In genomic region chr14:31297112-31297511, GRCh38 we compare ENCODE assay signal across 2 cellular contexts.
TF ChIP-seq lines count a peak whose summit lies in the region.

No MANE protein-coding gene starts in this region.

TF ChIP-seq in HepG2, 621 proteins besides CTCF, POLR2A, EP300 and RAD21 (continues in another document):
- 0 out of 4 replicates have a peak, but pooled peaks of 1 of the 2 experiments have one; percentile 30 for TF ChIP-seq ATF4 (CRISPR knock-in tag; IDR thresholded peaks at IDR 0.05)
- no peak for TF ChIP-seq SMC3 (IDR thresholded peaks at IDR 0.05; ENCODE audit: low read length)
- TF ChIP-seq ZFP36L1 (CRISPR knock-in tag; IDR thresholded peaks at IDR 0.05) = peak; percentile 42; the same call in 1 of the 2 replicates
- peak; percentile 73 for TF ChIP-seq HNF4A (CRISPR knock-in tag; IDR thresholded peaks at IDR 0.05)
- peak; percentile 75; the same call in 1 of the 2 replicates for TF ChIP-seq ZNF263 (CRISPR knock-in tag; IDR thresholded peaks at IDR 0.05)
- TF ChIP-seq PAF1 (CRISPR knock-in tag; IDR thresholded peaks at IDR 0.05) = no peak
- peak; percentile 39; the same call in 1 of the 2 replicates for TF ChIP-seq MED1 (CRISPR knock-in tag; IDR thresholded peaks at IDR 0.05)
- TF ChIP-seq ARID5B (CRISPR knock-in tag; IDR thresholded peaks at IDR 0.05) = peak; percentile 51
- TF ChIP-seq ZNF143 (CRISPR knock-in tag; IDR thresholded peaks at IDR 0.05) = peak; percentile 42; the same call in 1 of the 2 replicates
- TF ChIP-seq ZMAT5 (CRISPR knock-in tag; IDR thresholded peaks at IDR 0.05; ENCODE audit: borderline replicate concordance, low read depth) = no peak
- 0 out of 2 replicates have a peak, but pooled peaks have one; percentile 9 for TF ChIP-seq TRIM24 (CRISPR knock-in tag; IDR thresholded peaks at IDR 0.05)
- 0 out of 2 replicates have a peak, but pooled peaks have one; percentile 59 for TF ChIP-seq CERS6 (CRISPR knock-in tag; IDR thresholded peaks at IDR 0.05)
- peak; percentile 68; the same call in 1 of the 2 replicates for TF ChIP-seq NFAT5 (CRISPR knock-in tag; IDR thresholded peaks at IDR 0.05)
- TF ChIP-seq MXI1 (IDR thresholded peaks at IDR 0.05; ENCODE audit: borderline replicate concordance, low read depth, low read length) = no peak
- TF ChIP-seq NCOR1 (IDR thresholded peaks at IDR 0.05; ENCODE audit: borderline replicate concordance, low read length) = no peak
- no peak for TF ChIP-seq ZFY (CRISPR knock-in tag; IDR thresholded peaks at IDR 0.05)

TF ChIP-seq in H1, 55 proteins besides CTCF, POLR2A, EP300 and RAD21:
- TF ChIP-seq SP4 (IDR thresholded peaks at IDR 0.05; ENCODE audit: low read length) (no peak), RXRA (IDR thresholded peaks at IDR 0.05; ENCODE audit: insufficient read depth, low read depth, low read length) (no peak), FOSL1 (IDR thresholded peaks at IDR 0.05; ENCODE audit: insufficient read depth, low read depth, low read length) (no peak), CHD7 (IDR thresholded peaks at IDR 0.05; ENCODE audit: insufficient replicate concordance, low read length) (no peak), RBBP5 (IDR thresholded peaks at IDR 0.05; ENCODE audit: borderline replicate concordance, low read depth, low read length) (no peak), ASH2L (IDR thresholded peaks at IDR 0.05; ENCODE audit: low read length) (no peak), HDAC6 (IDR thresholded peaks at IDR 0.05; ENCODE audit: low read depth, low read length) (no peak), SRF (IDR thresholded peaks at IDR 0.05; ENCODE audit: low read depth, low read length) (no peak), ZNF274 (IDR thresholded peaks at IDR 0.05; ENCODE audit: borderline replicate concordance, extremely low read depth, low read length) (no peak), JUND (IDR thresholded peaks at IDR 0.05; ENCODE audit: low read length) (no peak), NRF1 (IDR thresholded peaks at IDR 0.05; ENCODE audit: low read depth, low read length) (no peak)
TF ChIP-seq in H1: peak in this region for 0.
